In genomic region chr13:24541476-24542352, GRCh38 we compare ENCODE assay signal across 8 cellular contexts. TPM values are rescaled to one million over a fixed set of nuclear protein-coding genes. Genes with fewer than 3 reads are reported as not detected.
DNase-seq lines count a peak whose midpoint lies in the region; ATAC-seq and TF ChIP-seq lines count a peak whose summit lies in the region.
"Not testable (repeated sequence)": the region's sequence is repeated elsewhere in the genome, so short reads cannot be mapped to it uniquely, and the experiment has no call there.

No MANE protein-coding gene starts in this region.

- peaks cover 10% of the 10 kb centered on the region for H3K4me1 Mint-ChIP-seq in activated B cell treated with CpG ODN at 0.5 μM for 24 hours

- H3K4me3 ChIP-seq in mammary epithelial cell (replicated peaks in 1 of 3; ENCODE audit: insufficient read depth in 1 of 3, low read depth in 2 of 3, low read length in 3 of 3) (peak overlapping the region; percentile 31 to 46 (median 45)), smooth muscle cell (peak overlapping the region; percentile 57)
- H3K4me3 ChIP-seq in mucosa of descending colon, result not testable (repeated sequence)

- peak; percentile 58 for DNase-seq in CD1c-positive myeloid dendritic cell (ENCODE audit: extremely low spot score)
- DNase-seq in NCI-H146 (lab: John Stamatoyannopoulos, UW), result peak; percentile 25
- peak; percentile 22 for DNase-seq in activated B cell treated with CpG ODN at 0.5 μM for 24 hours
- DNase-seq in mammary epithelial cell; smooth muscle cell (lab: John Stamatoyannopoulos, UW; ENCODE audit: unreplicated experiment): not testable (repeated sequence)
- DNase-seq in cardiac septum (ENCODE audit: low spot score), result peak; percentile 83
- peak in 2 of 3 donors; percentile 16 to 46 for DNase-seq in mucosa of descending colon

- H3K36me3 ChIP-seq in mammary epithelial cell (ENCODE audit: insufficient read depth, low read length); mucosa of descending colon (ENCODE audit: low read depth); smooth muscle cell (ENCODE audit: low read depth): not testable (repeated sequence)

- not testable (repeated sequence) for H3K9me3 ChIP-seq in mammary epithelial cell (replicated peaks; ENCODE audit: insufficient read depth, low read length); mucosa of descending colon; smooth muscle cell (replicated peaks; ENCODE audit: low read depth)

- ATAC-seq in GM21529 (IDR thresholded peaks at IDR 0.05; ENCODE audit: unreplicated experiment) (peak; percentile 53), activated B cell treated with CpG ODN at 0.5 μM for 24 hours (ENCODE audit: low read depth) (peak; percentile 49), mucosa of descending colon (peak; percentile 46)

- CTCF ChIA-PET in activated B cell treated with CpG ODN at 0.5 μM for 24 hours (lab: Charles Lee); mammary epithelial cell (lab: Charles Lee; ENCODE audit: low non-redundant PET): not testable (repeated sequence)

- not testable (repeated sequence) for H3K4me1 ChIP-seq in mammary epithelial cell (ENCODE audit: insufficient read depth, low read length); mucosa of descending colon (ENCODE audit: low read depth); smooth muscle cell (ENCODE audit: low read depth)

- POLR2A ChIA-PET in activated B cell treated with CpG ODN at 0.5 μM for 24 hours (lab: Charles Lee), result not testable (repeated sequence)

- not testable (repeated sequence) for H3F3A ChIP-seq in smooth muscle cell (ENCODE audit: low read depth)

- intact Hi-C loops in activated B cell treated with CpG ODN at 0.5 μM for 24 hours (cut with micrococcal nuclease); mammary epithelial cell (cut with micrococcal nuclease); cardiac septum (cut with DNase I); mucosa of descending colon (cut with DNase I, micrococcal nuclease): not testable (repeated sequence)

- BruUV-seq in mammary epithelial cell (replicated peaks; lab: Mats Ljungman, UMichigan), result not testable (repeated sequence)

- not testable (repeated sequence) for H3K27ac Mint-ChIP-seq in activated B cell treated with CpG ODN at 0.5 μM for 24 hours

- not testable (repeated sequence) for H3K79me2 ChIP-seq in mammary epithelial cell (ENCODE audit: insufficient read depth, low read length); smooth muscle cell (ENCODE audit: low read depth)

- in situ Hi-C loops in mammary epithelial cell (cut with MboI; ENCODE audit: low sequenced_read_pairs in 2 of 2), result not testable (repeated sequence)

- H3K36me3 Mint-ChIP-seq in activated B cell treated with CpG ODN at 0.5 μM for 24 hours (ENCODE audit: low read depth), result not testable (repeated sequence)

- dilution Hi-C loops in mammary epithelial cell (cut with HindIII; ENCODE audit: low sequenced_read_pairs), result not testable (repeated sequence)

- not testable (repeated sequence) for H3K9ac ChIP-seq in mammary epithelial cell (ENCODE audit: insufficient read depth, low read length); smooth muscle cell (ENCODE audit: low read depth)

- H3K27ac ChIP-seq in mammary epithelial cell (ENCODE audit: insufficient read depth, low read depth, low read length); smooth muscle cell (ENCODE audit: low read depth): not testable (repeated sequence)

- not testable (repeated sequence) for H4K20me1 ChIP-seq in mammary epithelial cell (ENCODE audit: insufficient read depth, low read length); smooth muscle cell (ENCODE audit: low read depth)

- not testable (repeated sequence) for H3K9me3 Mint-ChIP-seq in activated B cell treated with CpG ODN at 0.5 μM for 24 hours

- H3K4me3 Mint-ChIP-seq in activated B cell treated with CpG ODN at 0.5 μM for 24 hours, result peak overlapping the region; percentile 82

- H2AFZ ChIP-seq in mammary epithelial cell (ENCODE audit: low read depth, low read length) (peak overlapping the region; percentile 79), smooth muscle cell (ENCODE audit: low read depth) (peak overlapping the region; percentile 93)

- TF ChIP-seq CTCF in activated B cell treated with CpG ODN at 0.5 μM for 24 hours (IDR thresholded peaks at IDR 0.05); mammary epithelial cell (conservative IDR thresholded peaks at IDR 0.05 in 1 of 2, IDR thresholded peaks at IDR 0.05 in 1 of 2; ENCODE audit: extremely low read depth in 1 of 2, insufficient read depth in 1 of 2, low read depth in 1 of 2, low read length in 2 of 2); mucosa of descending colon (IDR thresholded peaks at IDR 0.05); smooth muscle cell (IDR thresholded peaks at IDR 0.05; ENCODE audit: borderline replicate concordance, insufficient read depth, poor library complexity, severe bottlenecking): not testable (repeated sequence)

- H3K4me2 ChIP-seq in mammary epithelial cell (ENCODE audit: insufficient read depth, low read depth, low read length) (peak overlapping the region; percentile 83), smooth muscle cell (peak overlapping the region; percentile 94)

- 15% methylated on average over 27 of the region's 73 CpGs for WGBS in mammary epithelial cell (ENCODE audit: low coverage, missing lambda C conversion rate)
- 11% methylated on average over 40 of the region's 73 CpGs for WGBS in smooth muscle cell (ENCODE audit: low lambda C conversion rate)

- H3K27me3 Mint-ChIP-seq in activated B cell treated with CpG ODN at 0.5 μM for 24 hours, result peaks cover 36% of the 10 kb centered on the region

- not testable (repeated sequence) for H3K27me3 ChIP-seq in mammary epithelial cell (ENCODE audit: insufficient read depth, low read length)
- peaks cover 44% of the 10 kb centered on the region for H3K27me3 ChIP-seq in smooth muscle cell (ENCODE audit: low read depth)

RNA-seq across cellular contexts. Expression of gene PARP4, which starts 29.1 kb away (rescaled TPM):
- 50.0 and 56.7 TPM in 2 replicates for total RNA-seq in activated B cell treated with CpG ODN at 0.5 μM for 24 hours
- 10 to 100 TPM; 48.3 to 51.0 TPM for total RNA-seq in mammary epithelial cell
- polyA plus RNA-seq in mammary epithelial cell, result 45.6 TPM
- 53.7 TPM for polyA minus RNA-seq in mammary epithelial cell
- total RNA-seq in cardiac septum, result 16.7 TPM
- total RNA-seq in mucosa of descending colon, result 100 to 1,000 TPM in 2 of 3 donors, 10 to 100 TPM in 1; 88.4 to 156 (median 117) TPM
- 33.7 and 44.6 TPM in 2 replicates for total RNA-seq in smooth muscle cell
- polyA plus RNA-seq in smooth muscle cell, result 15.3 and 18.2 TPM in 2 replicates
